Comparison of ENCODE assay signal across 9 cellular contexts in the genomic region with DNA sequence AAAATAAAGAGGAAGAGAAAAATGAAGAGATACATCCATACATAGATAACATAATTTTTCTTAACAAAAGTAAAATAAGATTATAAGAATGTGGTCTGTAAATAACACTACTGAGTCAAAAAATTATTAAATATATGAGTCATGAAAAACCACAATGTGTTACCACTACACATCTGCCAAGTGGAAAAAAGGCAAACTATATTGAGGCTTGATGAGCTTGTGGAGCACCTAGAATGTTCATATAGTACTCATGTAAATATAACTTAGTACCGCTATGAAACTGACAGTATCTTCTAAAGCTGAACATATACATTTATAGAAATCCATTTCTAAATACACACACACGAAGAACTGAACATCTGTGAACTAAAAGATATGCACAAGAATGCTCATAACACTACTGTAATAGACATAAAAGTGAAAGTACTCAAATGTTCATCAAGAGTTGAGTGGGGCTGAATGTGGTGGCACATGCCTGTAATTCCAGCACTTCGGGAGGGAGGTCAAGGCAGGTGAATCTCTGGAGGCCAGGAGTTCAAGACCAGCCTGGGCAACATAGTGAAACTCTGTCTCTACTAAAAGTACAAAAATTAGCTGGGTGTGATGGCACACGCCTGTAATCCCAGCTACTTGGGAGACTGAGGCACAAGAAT. TPM values are rescaled to one million over a fixed set of nuclear protein-coding genes. Genes with fewer than 3 reads are reported as not detected.
DNase-seq lines count a peak whose midpoint lies in the region; ATAC-seq, FAIRE-seq and TF ChIP-seq lines count a peak whose summit lies in the region.
"Had no signal": no experiment of that assay in that cellular context is flagged by ENCODE, and none has a peak within 500 bp of the region (broad histone marks: within the 10 kb centered on the region; RNA-seq: fewer than 3 reads in every experiment).

No MANE protein-coding gene starts in this region.

- ATAC-seq in GM18502 (IDR thresholded peaks at IDR 0.05; ENCODE audit: poor library complexity, unreplicated experiment) (peak; percentile 96), GM21526 (IDR thresholded peaks at IDR 0.05; ENCODE audit: low FRiP score, unreplicated experiment) (peak; percentile 88), HG03469 (IDR thresholded peaks at IDR 0.05; ENCODE audit: unreplicated experiment) (peak; percentile 98)

- H3K9me3 ChIP-seq in MG63 = peaks cover 8% of the 10 kb centered on the region
- peaks cover 8% of the 10 kb centered on the region for H3K9me3 ChIP-seq in left ventricle myocardium inferior (replicated peaks)

- no peaks in the 10 kb centered on the region for H3K4me1 ChIP-seq in left ventricle myocardium inferior

- peak overlapping the region; percentile 33 for H3K27ac ChIP-seq in epithelial cell of prostate
- no peak overlapping the region for H3K27ac ChIP-seq in left ventricle myocardium inferior (replicated peaks)

- intact Hi-C loops in left ventricle myocardium inferior (cut with micrococcal nuclease) = no loop called here

- FAIRE-seq in frontal cortex (lab: Jason Lieb, UNC) = no peak

- H3K4me3 ChIP-seq in MG63 = no peak overlapping the region
- H3K4me3 ChIP-seq in left ventricle myocardium inferior = no peak overlapping the region

- no peaks in the 10 kb centered on the region for H3K36me3 ChIP-seq in MG63
- no peaks in the 10 kb centered on the region for H3K36me3 ChIP-seq in left ventricle myocardium inferior

- DNase-seq in epithelial cell of prostate (ENCODE audit: low read depth, low spot score) = no peak
- no peak for DNase-seq in NCI-H524 treated with DMSO at 0.1 percent for 48 hours (lab: John Stamatoyannopoulos, UW)
- DNase-seq in frontal cortex (ENCODE audit: low spot score in 2 of 2) = no peak
- DNase-seq in MG63 = no peak
- DNase-seq in left ventricle myocardium inferior = no peak

- H3K27me3 ChIP-seq in MG63 = no peaks in the 10 kb centered on the region
- H3K27me3 ChIP-seq in left ventricle myocardium inferior (ENCODE audit: low read depth) = no peaks in the 10 kb centered on the region

- TF ChIP-seq CTCF in left ventricle myocardium inferior (IDR thresholded peaks at IDR 0.05; ENCODE audit: borderline replicate concordance) = no peak

RNA-seq across cellular contexts. Expression of a gene that starts 18.5 kb away (rescaled TPM):
- total RNA-seq in frontal cortex (0.82 TPM), left ventricle myocardium inferior (7.9 TPM)
- 18.5 and 25.0 TPM in 2 replicates for total RNA-seq in MG63 (2014; rRNA removed; shearing (Covaris generic); ENCODE audit: low replicate concordance)
- total RNA-seq: progenitor cell of endocrine pancreas had no signal

RNA-seq across cellular contexts. Expression of a gene that starts 23.8 kb away (rescaled TPM):
- total RNA-seq in frontal cortex = 1.2 TPM
- total RNA-seq in MG63 (2014; rRNA removed; shearing (Covaris generic); ENCODE audit: low replicate concordance) = 11.8 and 15.1 TPM in 2 replicates
- total RNA-seq in left ventricle myocardium inferior = 5.7 TPM
- total RNA-seq: progenitor cell of endocrine pancreas had no signal

RNA-seq across cellular contexts. Expression of a gene that starts 48.8 kb away (rescaled TPM):
- total RNA-seq in frontal cortex = 15.1 TPM
- 5.8 and 5.9 TPM in 2 replicates for total RNA-seq in MG63 (2014; rRNA removed; shearing (Covaris generic); ENCODE audit: low replicate concordance)
- 7.5 TPM for total RNA-seq in left ventricle myocardium inferior

RNA-seq across cellular contexts. Expression of a gene that starts 48.8 kb away (rescaled TPM):
- total RNA-seq in frontal cortex (39.5 TPM), left ventricle myocardium inferior (11.9 TPM)
- 8.0 and 11.9 TPM in 2 replicates for total RNA-seq in MG63 (2014; rRNA removed; shearing (Covaris generic); ENCODE audit: low replicate concordance)
